In the genomic region with DNA sequence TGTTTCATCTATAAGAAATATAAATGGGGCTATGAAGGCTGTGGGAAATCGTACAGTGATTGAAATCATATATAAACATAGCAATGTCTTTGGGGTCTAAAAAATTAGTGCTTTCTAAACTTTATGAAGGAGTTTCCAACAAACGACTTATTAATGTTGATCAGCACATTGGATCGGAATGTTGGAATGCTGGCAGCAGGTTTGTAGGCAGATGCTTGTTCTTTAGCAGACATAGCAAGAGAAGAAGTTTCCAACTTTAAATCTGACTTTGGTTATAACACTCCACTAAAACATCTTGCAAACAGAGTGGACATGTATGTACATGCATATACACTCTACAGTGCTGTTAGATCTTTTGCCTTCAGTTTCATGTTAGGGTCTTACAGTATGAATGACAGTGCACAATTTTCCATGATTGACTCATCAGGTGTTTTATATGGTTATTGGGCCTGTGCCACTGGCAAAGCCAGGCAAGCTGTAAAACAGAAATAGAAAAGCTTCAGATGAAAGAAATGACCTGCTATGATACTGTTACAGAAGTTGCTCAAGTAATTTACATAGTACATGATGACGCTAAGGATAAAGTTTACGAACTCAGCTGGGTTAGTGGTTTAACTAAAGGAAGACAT, we compare ENCODE assay signal across 12 cellular contexts. TPM values are rescaled to one million over a fixed set of nuclear protein-coding genes. Genes with fewer than 3 reads are reported as not detected.
DNase-seq lines count a peak whose midpoint lies in the region; ATAC-seq and TF ChIP-seq lines count a peak whose summit lies in the region.
"Had no signal": no experiment of that assay in that cellular context is flagged by ENCODE, and none has a peak within 500 bp of the region (broad histone marks: within the 10 kb centered on the region; RNA-seq: fewer than 3 reads in every experiment).

No MANE protein-coding gene starts in this region.

- CTCF ChIA-PET in SK-N-SH (lab: Yijun Ruan, JAX): interaction anchor here (8.4 kb wide), 1 partner anchor 113 kb away, joined by 100 read pairs; no protein-coding TSS in a partner anchor

- peak overlapping the region; percentile 27; the same call in 1 of the 2 replicates for H2AFZ ChIP-seq in SK-N-SH (ENCODE audit: low read depth)
- H2AFZ ChIP-seq in fibroblast of lung (ENCODE audit: low read length): peak overlapping the region; percentile 0

- H3K9me2 ChIP-seq in SK-N-SH: no peaks in the 10 kb centered on the region

- 72% methylated on average over 5 of the region's 5 CpGs for WGBS in SK-N-SH (ENCODE audit: low lambda C conversion rate)

- TF ChIP-seq RAD21 in SK-N-SH (IDR thresholded peaks at IDR 0.05; ENCODE audit: low read length): no peak

- H3K9me3 ChIP-seq in SK-N-SH: no peaks in the 10 kb centered on the region
- no peaks in the 10 kb centered on the region for H3K9me3 ChIP-seq in fibroblast of lung (ENCODE audit: control insufficient read depth, insufficient read depth, low read depth, low read length)
- H3K9me3 ChIP-seq in skeletal muscle satellite cell (replicated peaks; ENCODE audit: low read length): no peaks in the 10 kb centered on the region
- H3K9me3 ChIP-seq: SJCRH30 had no signal

- no peaks in the 10 kb centered on the region for H3K27me3 ChIP-seq in SK-N-SH (ENCODE audit: insufficient read depth)
- no peaks in the 10 kb centered on the region for H3K27me3 ChIP-seq in fibroblast of lung (ENCODE audit: control insufficient read depth, insufficient read depth, low read length)
- H3K27me3 ChIP-seq in skeletal muscle satellite cell (ENCODE audit: control insufficient read depth, insufficient read depth, low read length): no peaks in the 10 kb centered on the region
- H3K27me3 ChIP-seq: SJCRH30 had no signal

- H3K79me2 ChIP-seq in SK-N-SH (ENCODE audit: insufficient read depth): no peaks in the 10 kb centered on the region
- H3K79me2 ChIP-seq in fibroblast of lung (ENCODE audit: control insufficient read depth, insufficient read depth, low read length): no peaks in the 10 kb centered on the region

- no peak for TF ChIP-seq CTCF in SK-N-SH (IDR thresholded peaks at IDR 0.05)
- no peak for TF ChIP-seq CTCF in fibroblast of lung (conservative IDR thresholded peaks at IDR 0.05 in 1 of 2, IDR thresholded peaks at IDR 0.05 in 1 of 2; ENCODE audit: low read depth in 1 of 2, low read length in 2 of 2)

- no peak for DNase-seq in SK-N-SH
- peak; percentile 62 for DNase-seq in LoVo (ENCODE audit: low spot score)
- DNase-seq in fibroblast of lung (ENCODE audit: low read depth in 2 of 2): peak; percentile 35 to 64
- DNase-seq in DMS114 treated with DMSO at 0.1 percent for 48 hours (lab: John Stamatoyannopoulos, UW; ENCODE audit: unreplicated experiment): no peak
- DNase-seq in GF-D8 (lab: John Stamatoyannopoulos, UW): no peak
- DNase-seq: activated CD4-positive, alpha-beta T cell treated with anti-CD3 and anti-CD28 coated beads for 48 hours; kidney; NCI-H1092 treated with DMSO at 0.1 percent for 48 hours; SJCRH30 had no signal

- ATAC-seq in SK-N-SH treated with all-trans-retinoic acid at 6 μM for 48 hours (no peak; the same call in 2 of the 3 replicates), HG02970 (IDR thresholded peaks at IDR 0.05; ENCODE audit: low FRiP score, unreplicated experiment) (no peak)

- POLR2A ChIA-PET in SK-N-SH (lab: Yijun Ruan, JAX): no interaction called here

- H3F3A ChIP-seq in SK-N-SH (replicated peaks; ENCODE audit: insufficient read depth): no peaks in the 10 kb centered on the region

- no peak overlapping the region for H3K9ac ChIP-seq in SK-N-SH
- H3K9ac ChIP-seq in fibroblast of lung (ENCODE audit: insufficient read depth, low read length): no peak overlapping the region
- peak overlapping the region; percentile 33 for H3K9ac ChIP-seq in skeletal muscle satellite cell (ENCODE audit: low read depth, low read length)

- H4K20me1 ChIP-seq in SK-N-SH (ENCODE audit: insufficient read depth): no peaks in the 10 kb centered on the region
- H4K20me1 ChIP-seq in fibroblast of lung (ENCODE audit: control insufficient read depth, extremely low read depth, insufficient read depth, low read length): no peaks in the 10 kb centered on the region

- H3K4me3 ChIP-seq in SK-N-SH (ENCODE audit: low read depth in 2 of 2, low read length in 1 of 2) (no peak overlapping the region), fibroblast of lung (replicated peaks in 1 of 4; ENCODE audit: control extremely low read depth in 1 of 4, insufficient read depth in 1 of 4, low read depth in 3 of 4, low read length in 4 of 4) (no peak overlapping the region), skeletal muscle satellite cell (ENCODE audit: low read length) (no peak overlapping the region)
- H3K4me3 ChIP-seq: SJCRH30 had no signal

- H3K4me1 ChIP-seq in SK-N-SH (ENCODE audit: control insufficient read depth in 1 of 2, insufficient read depth in 2 of 2, low read depth in 1 of 2, low read length in 1 of 2) (peaks cover 0 to 8% of the 10 kb centered on the region in 2 experiments; a peak in 1 of 4 replicates), fibroblast of lung (ENCODE audit: control insufficient read depth, extremely low read depth, insufficient read depth, low read length) (peaks cover 2% of the 10 kb centered on the region), skeletal muscle satellite cell (ENCODE audit: control insufficient read depth, insufficient read depth, low read length) (peaks cover 15% of the 10 kb centered on the region)
- H3K4me1 ChIP-seq: SJCRH30 had no signal

- H3K27ac ChIP-seq in SK-N-SH (ENCODE audit: low read depth in 2 of 2, low read length in 1 of 2): no peak overlapping the region
- H3K27ac ChIP-seq in fibroblast of lung (ENCODE audit: insufficient read depth, low read length): peak overlapping the region; percentile 50
- H3K27ac ChIP-seq: SJCRH30 had no signal

- H3K36me3 ChIP-seq in SK-N-SH (replicated peaks in 1 of 2; ENCODE audit: control insufficient read depth in 1 of 2, insufficient read depth in 2 of 2, low read length in 1 of 2) (no peaks in the 10 kb centered on the region), fibroblast of lung (ENCODE audit: control insufficient read depth, insufficient read depth, low read length) (no peaks in the 10 kb centered on the region), skeletal muscle satellite cell (ENCODE audit: insufficient read depth, low read length) (no peaks in the 10 kb centered on the region)
- H3K36me3 ChIP-seq: SJCRH30 had no signal

- no peak for TF ChIP-seq EP300 in SK-N-SH (IDR thresholded peaks at IDR 0.05; ENCODE audit: borderline replicate concordance in 1 of 2, low read depth in 1 of 2, low read length in 1 of 2)

- H3K4me2 ChIP-seq in SK-N-SH (no peak overlapping the region), fibroblast of lung (ENCODE audit: extremely low read depth, insufficient read depth, low read length) (peak overlapping the region; percentile 58), skeletal muscle satellite cell (ENCODE audit: low read length) (peak overlapping the region; percentile 35)

TF ChIP-seq in SK-N-SH treated with all-trans-retinoic acid at 6 μM for 48 hours, 23 proteins besides CTCF, POLR2A, EP300 and RAD21:
- TF ChIP-seq ZFP3 (CRISPR knock-in tag; IDR thresholded peaks at IDR 0.05): no peak
TF ChIP-seq in SK-N-SH treated with all-trans-retinoic acid at 6 μM for 48 hours: peak in this region for 0.

RNA-seq across cellular contexts. Expression of a gene that starts 14.2 kb away (rescaled TPM):
- polyA plus RNA-seq in SK-N-SH (2012; rRNA removed): 54.0 and 88.7 TPM in 2 replicates
- polyA plus RNA-seq in SK-N-SH (2012; cell fraction: cytosol; rRNA removed): 69.0 and 72.0 TPM in 2 replicates
- polyA plus RNA-seq in SK-N-SH (2012; cell fraction: nucleus; rRNA removed): 49.4 and 61.8 TPM in 2 replicates
- total RNA-seq in fibroblast of lung: 152 and 170 TPM in 2 replicates
- polyA plus RNA-seq in fibroblast of lung: 61.0 and 71.8 TPM in 2 replicates
- 61.1 and 85.9 TPM in 2 replicates for polyA plus RNA-seq in fibroblast of lung (2012)
- 9.4 and 14.5 TPM in 2 replicates for polyA minus RNA-seq in fibroblast of lung (ENCODE audit: low replicate concordance)
- total RNA-seq in skeletal muscle satellite cell (2012; rRNA removed): 41.3 and 56.5 TPM in 2 replicates

Comparison
In these comparisons a context has a peak if more than half of its experiments do, and no peak if none do; other contexts are left out.
1. DNase-seq: peak in LoVo (single experiment) and fibroblast of lung (2 of 2); none in SK-N-SH (single experiment), DMS114 treated with DMSO at 0.1 percent for 48 hours (single experiment) and GF-D8 (single experiment).